In genomic region chr5:138439537-138440225, GRCh38 we compare ENCODE assay signal across 8 cellular contexts. TPM values are rescaled to one million over a fixed set of nuclear protein-coding genes. Genes with fewer than 3 reads are reported as not detected.
A peak's percentile ranks its signal among the peaks of the same experiment; 100 is the strongest.
DNase-seq lines count a peak whose midpoint lies in the region; ATAC-seq and TF ChIP-seq lines count a peak whose summit lies in the region.

No MANE protein-coding gene starts in this region.

- DNase-seq in NCI-H82 (lab: John Stamatoyannopoulos, UW) (peak; percentile 41), NCI-H82 treated with DMSO at 0.1 percent for 48 hours (lab: John Stamatoyannopoulos, UW; ENCODE audit: unreplicated experiment) (no peak), left cardiac atrium (peak; percentile 16), midbrain (lab: John Stamatoyannopoulos, UW) (no peak)

- intact Hi-C loops in left cardiac atrium (cut with DNase I), result no loop called here

- TF ChIP-seq CTCF in WI38 (IDR thresholded peaks at IDR 0.05; ENCODE audit: low read depth, low read length), result no peak

- peak overlapping the region in 2 of 21 experiments; percentile 31 to 55 for H3K27ac ChIP-seq in skin epidermis

- H3K4me3 ChIP-seq in WI38 (ENCODE audit: low read depth, low read length) (peak overlapping the region; percentile 67), skin epidermis (peak overlapping the region in 6 of 7 experiments; percentile 15 to 47 (median 34))

- peak; percentile 28 to 31 for ATAC-seq in left cardiac atrium
- ATAC-seq in HG03469 (IDR thresholded peaks at IDR 0.05; ENCODE audit: unreplicated experiment), result no peak
- ATAC-seq in HG03565 (IDR thresholded peaks at IDR 0.05; ENCODE audit: unreplicated experiment), result no peak

RNA-seq across cellular contexts. Expression of gene REEP2, which starts 0.8 kb away (rescaled TPM):
- total RNA-seq in left cardiac atrium, result 10 to 100 TPM; 15.6 to 17.0 TPM

RNA-seq across cellular contexts. Expression of gene EGR1, which starts 25.6 kb away (rescaled TPM):
- 10 to 100 TPM; 29.1 to 71.9 TPM for total RNA-seq in left cardiac atrium

Comparison
In these comparisons a context has a peak if more than half of its experiments do, and no peak if none do; other contexts are left out.
1. DNase-seq: peak in NCI-H82 (single experiment) and left cardiac atrium (single experiment); none in NCI-H82 treated with DMSO at 0.1 percent for 48 hours (single experiment) and midbrain (single experiment).
2. ATAC-seq: peak in left cardiac atrium (2 of 2); none in HG03469 (single experiment) and HG03565 (single experiment).